Comparison of ENCODE assay signal across 1 cellular context in the genomic region with DNA sequence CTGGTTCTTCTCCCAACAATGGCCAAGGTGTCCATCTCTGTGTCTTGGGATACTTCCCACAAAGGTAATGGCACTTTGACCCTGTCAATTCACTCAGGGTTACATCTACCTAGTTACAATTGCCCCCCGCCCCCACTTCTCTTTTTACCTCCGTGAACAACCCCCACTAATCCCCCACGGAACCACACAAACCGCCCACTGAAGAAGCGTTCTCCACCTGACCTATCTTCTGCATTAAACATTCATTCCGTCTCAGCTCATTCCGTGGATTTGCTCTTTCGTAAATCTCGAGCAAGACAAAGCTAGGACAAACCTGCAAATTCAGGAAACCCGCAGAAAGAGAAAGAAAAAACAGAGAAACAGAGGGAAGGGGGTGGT.
TF ChIP-seq lines count a peak whose summit lies in the region.

No MANE protein-coding gene starts in this region.

TF ChIP-seq in HepG2, 621 proteins besides CTCF, POLR2A, EP300 and RAD21:
- no peak for TF ChIP-seq ZIK1 (CRISPR knock-in tag; IDR thresholded peaks at IDR 0.05; ENCODE audit: borderline replicate concordance, low read depth)
- no peak for TF ChIP-seq ZNF780A (CRISPR knock-in tag; IDR thresholded peaks at IDR 0.05)
- TF ChIP-seq ZFX (CRISPR knock-in tag; IDR thresholded peaks at IDR 0.05; ENCODE audit: low read depth), result no peak
- TF ChIP-seq, protein P1, sequence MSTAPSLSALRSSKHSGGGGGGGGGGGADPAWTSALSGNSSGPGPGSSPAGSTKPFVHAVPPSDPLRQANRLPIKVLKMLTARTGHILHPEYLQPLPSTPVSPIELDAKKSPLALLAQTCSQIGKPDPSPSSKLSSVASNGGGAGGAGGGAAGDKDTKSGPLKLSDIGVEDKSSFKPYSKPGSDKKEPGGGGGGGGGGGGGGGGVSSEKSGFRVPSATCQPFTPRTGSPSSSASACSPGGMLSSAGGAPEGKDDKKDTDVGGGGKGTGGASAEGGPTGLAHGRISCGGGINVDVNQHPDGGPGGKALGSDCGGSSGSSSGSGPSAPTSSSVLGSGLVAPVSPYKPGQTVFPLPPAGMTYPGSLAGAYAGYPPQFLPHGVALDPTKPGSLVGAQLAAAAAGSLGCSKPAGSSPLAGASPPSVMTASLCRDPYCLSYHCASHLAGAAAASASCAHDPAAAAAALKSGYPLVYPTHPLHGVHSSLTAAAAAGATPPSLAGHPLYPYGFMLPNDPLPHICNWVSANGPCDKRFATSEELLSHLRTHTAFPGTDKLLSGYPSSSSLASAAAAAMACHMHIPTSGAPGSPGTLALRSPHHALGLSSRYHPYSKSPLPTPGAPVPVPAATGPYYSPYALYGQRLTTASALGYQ (CRISPR knock-in tag; IDR thresholded peaks at IDR 0.05), result no peak
- TF ChIP-seq, protein P2, sequence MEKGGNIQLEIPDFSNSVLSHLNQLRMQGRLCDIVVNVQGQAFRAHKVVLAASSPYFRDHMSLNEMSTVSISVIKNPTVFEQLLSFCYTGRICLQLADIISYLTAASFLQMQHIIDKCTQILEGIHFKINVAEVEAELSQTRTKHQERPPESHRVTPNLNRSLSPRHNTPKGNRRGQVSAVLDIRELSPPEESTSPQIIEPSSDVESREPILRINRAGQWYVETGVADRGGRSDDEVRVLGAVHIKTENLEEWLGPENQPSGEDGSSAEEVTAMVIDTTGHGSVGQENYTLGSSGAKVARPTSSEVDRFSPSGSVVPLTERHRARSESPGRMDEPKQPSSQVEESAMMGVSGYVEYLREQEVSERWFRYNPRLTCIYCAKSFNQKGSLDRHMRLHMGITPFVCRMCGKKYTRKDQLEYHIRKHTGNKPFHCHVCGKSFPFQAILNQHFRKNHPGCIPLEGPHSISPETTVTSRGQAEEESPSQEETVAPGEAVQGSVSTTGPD (CRISPR knock-in tag; IDR thresholded peaks at IDR 0.05), result no peak
- TF ChIP-seq HDAC1 (CRISPR knock-in tag; IDR thresholded peaks at IDR 0.05), result no peak
- no peak for TF ChIP-seq ZNF713 (CRISPR knock-in tag; IDR thresholded peaks at IDR 0.05)
- 0 out of 2 replicates have a peak, but pooled peaks have one; percentile 6 for TF ChIP-seq SNAI1 (CRISPR knock-in tag; IDR thresholded peaks at IDR 0.05; ENCODE audit: borderline replicate concordance)
- 0 out of 2 replicates have a peak, but pooled peaks have one; percentile 31 for TF ChIP-seq ZNF703 (CRISPR knock-in tag; IDR thresholded peaks at IDR 0.05; ENCODE audit: borderline replicate concordance)
- TF ChIP-seq JDP2 (CRISPR knock-in tag; IDR thresholded peaks at IDR 0.05; ENCODE audit: borderline replicate concordance), result no peak
